ENCODE assay signal across 24 cellular contexts in the genomic region with DNA sequence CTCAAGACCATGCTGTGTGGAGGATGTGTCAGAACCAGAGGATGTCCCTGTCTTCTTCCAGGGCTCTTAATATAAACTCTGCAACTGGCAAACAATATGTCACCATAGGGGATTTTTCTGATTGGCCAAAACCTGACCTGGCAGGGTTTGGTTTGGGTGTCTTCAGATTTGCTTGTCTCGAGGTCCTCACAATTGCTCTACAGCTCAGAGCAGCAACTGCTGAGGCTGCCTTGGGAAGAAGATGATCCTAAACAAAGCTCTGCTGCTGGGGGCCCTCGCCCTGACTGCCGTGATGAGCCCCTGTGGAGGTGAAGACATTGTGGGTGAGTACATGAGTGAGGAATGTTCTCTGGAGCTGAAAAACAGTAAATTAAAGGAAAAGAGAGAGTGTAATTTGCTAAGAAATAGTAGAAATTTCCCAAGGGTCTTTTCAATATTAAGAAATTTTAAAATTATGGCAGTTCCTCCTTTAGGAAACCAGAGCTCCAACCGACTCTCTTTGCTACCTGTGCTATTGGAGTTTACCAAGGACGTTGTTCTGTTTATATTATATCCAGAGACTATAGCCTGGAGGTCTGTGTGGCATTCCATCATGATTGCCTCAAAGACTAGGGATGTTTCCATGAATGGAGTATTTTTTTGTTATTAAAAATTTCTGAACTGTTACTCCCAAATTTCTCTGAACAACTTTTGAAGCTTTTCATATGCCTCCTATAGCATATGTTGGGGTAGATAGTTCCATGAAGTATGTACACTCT. TPM values are rescaled to one million over a fixed set of nuclear protein-coding genes. Genes with fewer than 3 reads are reported as not detected.
"Had no signal": no experiment of that assay in that cellular context is flagged by ENCODE, and none has a peak within 500 bp of the region (broad histone marks: within the 10 kb centered on the region; RNA-seq: fewer than 3 reads in every experiment).

A gene (plus strand): TSS at position 189 of the 758 bp plus-strand sequence. CDS start 53 bp downstream, at position 242.

- H3K27me3 ChIP-seq: cardiac muscle cell, right atrium auricular region, uterus had no signal

- H3K27ac ChIP-seq: cardiac muscle cell, esophagus squamous epithelium, prostate gland, right atrium auricular region, tibial nerve, uterus had no signal

- H3K36me3 ChIP-seq: cardiac muscle cell, esophagus squamous epithelium, prostate gland, right atrium auricular region, tibial nerve, uterus had no signal

- H3K4me1 ChIP-seq: esophagus squamous epithelium, prostate gland, right atrium auricular region, tibial nerve, uterus had no signal

- H3K9me3 Mint-ChIP-seq: activated CD4-positive, alpha-beta T cell treated with anti-CD3 and anti-CD28 coated beads, Interleukin-2, amount 10 ng/mL, durations not matched to agents 24 days and 14 days; activated CD8-positive, alpha-beta T cell treated with anti-CD3 and anti-CD28 coated beads for 36 hours; activated naive CD8-positive, alpha-beta T cell treated with anti-CD3 and anti-CD28 coated beads, Interleukin-2, amount 10 ng/mL, durations not matched to agents 7 days and 5 days; activated T-cell treated with anti-CD3 and anti-CD28 coated beads, Interleukin-2, amount 50 U/mL, for 24 hours; activated T-helper 2 cell treated with anti-CD3 and anti-CD28 coated beads, Interferon-gamma antibody, Interleukin-2, Interleukin-4, amounts not matched to agents 10 μg/mL and 5 μg/mL and 100 μg/mL, durations not matched to agents 14 hours and 24 hours and 36 hours; effector memory CD8-positive, alpha-beta T cell; mesothelial cell of epicardium; nephron progenitor cell; stimulated activated naive CD8-positive, alpha-beta T cell treated with anti-CD3 and anti-CD28 coated beads, Interleukin-15, Interleukin-2, amounts not matched to agents 100 ng/mL and 50 ng/mL, for 24 hours; T-helper 2 cell treated with Interferon-gamma antibody and Interleukin-4, amounts not matched to agents 5 μg/mL and 100 μg/mL, for 36 hours had no signal

- H3K4me1 Mint-ChIP-seq: mesothelial cell of epicardium, nephron progenitor cell had no signal

- H3K9me3 ChIP-seq: esophagus squamous epithelium, prostate gland, right atrium auricular region, tibial nerve, uterus had no signal

- DNase-seq: activated CD4-positive, alpha-beta T cell treated with anti-CD3 and anti-CD28 coated beads, Interleukin-2, amount 10 ng/mL, durations not matched to agents 24 days and 14 days; activated CD4-positive, CD25-positive, alpha-beta regulatory T cell; activated CD8-positive, alpha-beta T cell treated with anti-CD3 and anti-CD28 coated beads for 36 hours; activated naive CD4-positive, alpha-beta T cell treated with Interleukin-2 at 50 U/mL for 16 hours; activated naive CD8-positive, alpha-beta T cell treated with anti-CD3 and anti-CD28 coated beads, Interleukin-2, amount 10 ng/mL, durations not matched to agents 7 days and 5 days; activated T-cell treated with anti-CD3 and anti-CD28 coated beads, Interleukin-2, amount 50 U/mL, for 24 hours; amygdala; dermis blood vessel endothelial cell; effector memory CD8-positive, alpha-beta T cell; esophagus squamous epithelium; nephron progenitor cell; stimulated activated CD4-positive, alpha-beta T cell treated with anti-CD3 and anti-CD28 coated beads, Interleukin-2, amount 100 ng/mL, for 24 hours; uterus had no signal

- H3K27ac Mint-ChIP-seq: activated CD4-positive, alpha-beta T cell treated with anti-CD3 and anti-CD28 coated beads, Interleukin-2, amount 10 ng/mL, durations not matched to agents 24 days and 14 days; activated CD8-positive, alpha-beta T cell treated with anti-CD3 and anti-CD28 coated beads for 36 hours; activated naive CD8-positive, alpha-beta T cell treated with anti-CD3 and anti-CD28 coated beads, Interleukin-2, amount 10 ng/mL, durations not matched to agents 7 days and 5 days; activated T-cell treated with anti-CD3 and anti-CD28 coated beads, Interleukin-2, amount 50 U/mL, for 24 hours; activated T-helper 2 cell treated with anti-CD3 and anti-CD28 coated beads, Interferon-gamma antibody, Interleukin-2, Interleukin-4, amounts not matched to agents 10 μg/mL and 5 μg/mL and 100 μg/mL, durations not matched to agents 14 hours and 24 hours and 36 hours; mesothelial cell of epicardium; nephron progenitor cell; stimulated activated naive CD8-positive, alpha-beta T cell treated with anti-CD3 and anti-CD28 coated beads, Interleukin-15, Interleukin-2, amounts not matched to agents 100 ng/mL and 50 ng/mL, for 24 hours; T-helper 2 cell treated with Interferon-gamma antibody and Interleukin-4, amounts not matched to agents 5 μg/mL and 100 μg/mL, for 36 hours had no signal

- ATAC-seq: activated CD8-positive, alpha-beta T cell treated with anti-CD3 and anti-CD28 coated beads for 36 hours; effector memory CD8-positive, alpha-beta T cell had no signal

- H3K4me3 ChIP-seq: cardiac muscle cell, esophagus squamous epithelium, prostate gland, right atrium auricular region, tibial nerve, uterus had no signal

- H3K4me3 Mint-ChIP-seq: activated CD4-positive, alpha-beta T cell treated with anti-CD3 and anti-CD28 coated beads, Interleukin-2, amount 10 ng/mL, durations not matched to agents 24 days and 14 days; activated CD8-positive, alpha-beta T cell treated with anti-CD3 and anti-CD28 coated beads for 36 hours; activated naive CD8-positive, alpha-beta T cell treated with anti-CD3 and anti-CD28 coated beads, Interleukin-2, amount 10 ng/mL, durations not matched to agents 7 days and 5 days; activated T-cell treated with anti-CD3 and anti-CD28 coated beads, Interleukin-2, amount 50 U/mL, for 24 hours; effector memory CD8-positive, alpha-beta T cell; mesothelial cell of epicardium; nephron progenitor cell; stimulated activated naive CD8-positive, alpha-beta T cell treated with anti-CD3 and anti-CD28 coated beads, Interleukin-15, Interleukin-2, amounts not matched to agents 100 ng/mL and 50 ng/mL, for 24 hours; T-helper 2 cell treated with Interferon-gamma antibody and Interleukin-4, amounts not matched to agents 5 μg/mL and 100 μg/mL, for 36 hours had no signal

- H3K36me3 Mint-ChIP-seq: activated naive CD8-positive, alpha-beta T cell treated with anti-CD3 and anti-CD28 coated beads, Interleukin-2, amount 10 ng/mL, durations not matched to agents 7 days and 5 days; mesothelial cell of epicardium had no signal

RNA-seq across cellular contexts. Expression of the gene that starts here (rescaled TPM):
- total RNA-seq: cardiac muscle cell, chondrocyte, dermis blood vessel endothelial cell, mesothelial cell of epicardium, osteoblast, skeletal muscle tissue had no signal
- polyA plus RNA-seq: cardiac muscle cell had no signal
